ENCODE assay signal across 14 cellular contexts in genomic region chr14:105051182-105052109, GRCh38.
"Had no signal": no experiment of that assay in that cellular context is flagged by ENCODE, and none has a peak within 500 bp of the region (broad histone marks: within the 10 kb centered on the region; RNA-seq: fewer than 3 reads in every experiment).

No MANE protein-coding gene starts in this region.

- H3K4me1 ChIP-seq: sigmoid colon, vagina had no signal

- H3K27ac Mint-ChIP-seq: activated CD4-positive, alpha-beta T cell treated with anti-CD3 and anti-CD28 coated beads, Interleukin-2, amount 10 ng/mL, durations not matched to agents 7 days and 5 days had no signal

- H3K27me3 ChIP-seq: sigmoid colon, vagina had no signal

- DNase-seq: activated CD4-positive, alpha-beta T cell treated with anti-CD3 and anti-CD28 coated beads, Interleukin-2, amount 10 ng/mL, durations not matched to agents 7 days and 5 days; activated CD4-positive, CD25-positive, alpha-beta regulatory T cell; activated CD8-positive, alpha-beta memory T cell treated with anti-CD3 and anti-CD28 coated beads for 24 hours; activated naive CD4-positive, alpha-beta T cell treated with anti-CD3 and anti-CD28 coated beads, Interleukin-2, amount 50 U/mL, for 16 hours; activated T-cell treated with anti-CD3 and anti-CD28 coated beads for 4 hours; dorsolateral prefrontal cortex; immature natural killer cell; occipital lobe; stimulated activated CD4-positive, alpha-beta T cell treated with anti-CD3 and anti-CD28 coated beads, Interleukin-12 subunit alpha, Interleukin-12 subunit beta, amount 100 ng/mL, for 4 hours; stimulated activated CD4-positive, alpha-beta T cell treated with anti-CD3 and anti-CD28 coated beads, Interleukin-2, amount 100 ng/mL, for 48 hours had no signal

- H3K27ac ChIP-seq: dorsolateral prefrontal cortex, sigmoid colon, vagina had no signal

- H3K9me3 Mint-ChIP-seq: activated CD4-positive, alpha-beta T cell treated with anti-CD3 and anti-CD28 coated beads, Interleukin-2, amount 10 ng/mL, durations not matched to agents 7 days and 5 days; immature natural killer cell; natural killer cell treated with Interleukin-12 subunit alpha and Interleukin-12 subunit beta and Interleukin-15 and Interleukin-18, amount 100 ng/mL, for 72 hours had no signal

- H3K27me3 Mint-ChIP-seq: activated CD4-positive, alpha-beta T cell treated with anti-CD3 and anti-CD28 coated beads, Interleukin-2, amount 10 ng/mL, durations not matched to agents 7 days and 5 days; natural killer cell treated with Interleukin-12 subunit alpha and Interleukin-12 subunit beta and Interleukin-15 and Interleukin-18, amount 100 ng/mL, for 72 hours had no signal

- H3K4me3 ChIP-seq: dorsolateral prefrontal cortex, mucosa of descending colon, sigmoid colon, vagina had no signal

- H3K36me3 ChIP-seq: sigmoid colon, vagina had no signal

- H3K9me3 ChIP-seq: mucosa of descending colon, sigmoid colon, vagina had no signal

- H3K4me3 Mint-ChIP-seq: activated CD4-positive, alpha-beta T cell treated with anti-CD3 and anti-CD28 coated beads, Interleukin-2, amount 10 ng/mL, durations not matched to agents 7 days and 5 days; immature natural killer cell; natural killer cell treated with Interleukin-12 subunit alpha and Interleukin-12 subunit beta and Interleukin-15 and Interleukin-18, amount 100 ng/mL, for 72 hours had no signal
